In genomic region chr12:112162261-112162790, GRCh38 we compare ENCODE assay signal across 16 cellular contexts. TPM values are rescaled to one million over a fixed set of nuclear protein-coding genes. Genes with fewer than 3 reads are reported as not detected.
DNase-seq lines count a peak whose midpoint lies in the region; ATAC-seq and TF ChIP-seq lines count a peak whose summit lies in the region.
"Had no signal": no experiment of that assay in that cellular context is flagged by ENCODE, and none has a peak within 500 bp of the region (broad histone marks: within the 10 kb centered on the region; RNA-seq: fewer than 3 reads in every experiment).

No MANE protein-coding gene starts in this region.

- 94 to 97% methylated on average over 11 of the region's 11 CpGs for WGBS in sigmoid colon, 2 donors

- peaks cover 4% of the 10 kb centered on the region for H3K36me3 ChIP-seq in CD4-positive, CD25-positive, alpha-beta regulatory T cell (ENCODE audit: control insufficient read depth, insufficient read depth, low read length)
- peaks cover 26 to 79% (median 45%) of the 10 kb centered on the region in 4 donors for H3K36me3 ChIP-seq in sigmoid colon

- no peak for DNase-seq in CD4-positive, CD25-positive, alpha-beta regulatory T cell
- no peak for DNase-seq in effector memory CD8-positive, alpha-beta T cell
- DNase-seq in sigmoid colon, result peak; percentile 57
- no peak for DNase-seq in AML-193 (lab: John Stamatoyannopoulos, UW)
- DNase-seq in HFFc6, result no peak
- DNase-seq: ACHN, DMS53, NCI-H1436, NCI-H2081, NCI-H510A had no signal

- TF ChIP-seq RAD21 in Ishikawa (IDR thresholded peaks at IDR 0.05; ENCODE audit: low read depth), result no peak

- H3K4me1 ChIP-seq in CD4-positive, CD25-positive, alpha-beta regulatory T cell (ENCODE audit: control insufficient read depth, insufficient read depth, low read length, poor library complexity, severe bottlenecking), result peaks cover 15% of the 10 kb centered on the region
- H3K4me1 ChIP-seq in sigmoid colon, result no peaks in the 10 kb centered on the region
- H3K4me1 ChIP-seq: HAP-1 had no signal

- TF ChIP-seq EP300 in Ishikawa (IDR thresholded peaks at IDR 0.05; ENCODE audit: borderline replicate concordance) (no peak), sigmoid colon (IDR thresholded peaks at IDR 0.05) (no peak)

- peaks cover 3 to 16% of the 10 kb centered on the region in 2 experiments for H3K9me3 ChIP-seq in CD4-positive, CD25-positive, alpha-beta regulatory T cell (ENCODE audit: control insufficient read depth in 2 of 2, low read length in 2 of 2)
- no peaks in the 10 kb centered on the region for H3K9me3 ChIP-seq in sigmoid colon
- H3K9me3 ChIP-seq: HAP-1 had no signal

- H3K27ac ChIP-seq in CD4-positive, CD25-positive, alpha-beta regulatory T cell (ENCODE audit: insufficient read depth, low read length, poor library complexity, severe bottlenecking), result no peak overlapping the region
- H3K27ac ChIP-seq in sigmoid colon, result no peak overlapping the region
- H3K27ac ChIP-seq: KMS-11, SK-N-MC had no signal

- H3K4me3 ChIP-seq in CD4-positive, CD25-positive, alpha-beta regulatory T cell (ENCODE audit: low read depth, low read length), result no peak overlapping the region
- no peak overlapping the region for H3K4me3 ChIP-seq in sigmoid colon
- H3K4me3 ChIP-seq: HAP-1, SK-N-MC had no signal

- no peaks in the 10 kb centered on the region for H3K27me3 Mint-ChIP-seq in CD4-positive, CD25-positive, alpha-beta regulatory T cell
- H3K27me3 Mint-ChIP-seq in effector memory CD8-positive, alpha-beta T cell, result no peaks in the 10 kb centered on the region
- peaks cover 7% of the 10 kb centered on the region for H3K27me3 Mint-ChIP-seq in HFFc6 (ENCODE audit: insufficient read depth)
- H3K27me3 Mint-ChIP-seq: CD4-positive, alpha-beta T cell had no signal

- intact Hi-C loops in sigmoid colon (cut with DNase I), result loop anchor here (10.0 kb wide), 1 partner anchor 218 kb away; no protein-coding TSS in a partner anchor

- H3K27me3 ChIP-seq in CD4-positive, CD25-positive, alpha-beta regulatory T cell (ENCODE audit: control insufficient read depth, insufficient read depth, low read length), result no peaks in the 10 kb centered on the region
- H3K27me3 ChIP-seq in sigmoid colon, result no peaks in the 10 kb centered on the region

- TF ChIP-seq POLR2A in sigmoid colon (IDR thresholded peaks at IDR 0.05), result no peak

- peaks cover 40% of the 10 kb centered on the region for H3K36me3 Mint-ChIP-seq in CD4-positive, CD25-positive, alpha-beta regulatory T cell
- peaks cover 2% of the 10 kb centered on the region for H3K36me3 Mint-ChIP-seq in effector memory CD8-positive, alpha-beta T cell (ENCODE audit: insufficient read depth)
- H3K36me3 Mint-ChIP-seq in HFFc6 (ENCODE audit: low read depth), result peaks cover 39% of the 10 kb centered on the region

- peaks cover 12 to 33% (median 23%) of the 10 kb centered on the region in 4 donors for H3K4me1 Mint-ChIP-seq in CD4-positive, CD25-positive, alpha-beta regulatory T cell
- peaks cover 17 to 21% of the 10 kb centered on the region in 2 donors for H3K4me1 Mint-ChIP-seq in effector memory CD8-positive, alpha-beta T cell (ENCODE audit: low read depth in 2 of 2)
- H3K4me1 Mint-ChIP-seq in HFFc6 (ENCODE audit: low read depth), result no peaks in the 10 kb centered on the region

- H3K27ac Mint-ChIP-seq in CD4-positive, CD25-positive, alpha-beta regulatory T cell, result peak overlapping the region; percentile 69 to 88 (median 71)
- peak overlapping the region; percentile 58 to 78 for H3K27ac Mint-ChIP-seq in effector memory CD8-positive, alpha-beta T cell
- H3K27ac Mint-ChIP-seq in HFFc6, result no peak overlapping the region
- H3K27ac Mint-ChIP-seq: CD4-positive, alpha-beta T cell had no signal

- no peak for ATAC-seq in CD4-positive, CD25-positive, alpha-beta regulatory T cell (ENCODE audit: low read depth in 2 of 2)
- no peak for ATAC-seq in effector memory CD8-positive, alpha-beta T cell (replicated peaks)
- no peak for ATAC-seq in HG03045 (IDR thresholded peaks at IDR 0.05; ENCODE audit: unreplicated experiment)

- H3K9me3 Mint-ChIP-seq in CD4-positive, CD25-positive, alpha-beta regulatory T cell, result peaks cover 3 to 27% (median 6%) of the 10 kb centered on the region in 7 donors
- H3K9me3 Mint-ChIP-seq in effector memory CD8-positive, alpha-beta T cell, result peaks cover 3 to 10% of the 10 kb centered on the region in 2 donors
- no peaks in the 10 kb centered on the region for H3K9me3 Mint-ChIP-seq in HFFc6

- no peak overlapping the region for H3K4me3 Mint-ChIP-seq in CD4-positive, CD25-positive, alpha-beta regulatory T cell
- no peak overlapping the region for H3K4me3 Mint-ChIP-seq in effector memory CD8-positive, alpha-beta T cell
- H3K4me3 Mint-ChIP-seq in HFFc6, result no peak overlapping the region
- H3K4me3 Mint-ChIP-seq: CD4-positive, alpha-beta T cell had no signal

- TF ChIP-seq CTCF in sigmoid colon (IDR thresholded peaks at IDR 0.05) (no peak), HFFc6 (IDR thresholded peaks at IDR 0.05) (no peak)

TF ChIP-seq in Ishikawa, 13 proteins besides CTCF, POLR2A, EP300 and RAD21:
- TF ChIP-seq FOXM1 (IDR thresholded peaks at IDR 0.05; ENCODE audit: borderline replicate concordance, low read depth) (no peak), REST (IDR thresholded peaks at IDR 0.05; ENCODE audit: low read depth) (peak; percentile 39; the same call in 1 of the 2 replicates), TCF12 (IDR thresholded peaks at IDR 0.05; ENCODE audit: low read depth) (no peak)

RNA-seq across cellular contexts. Expression of gene TRAFD1, which starts 37.0 kb away (rescaled TPM):
- total RNA-seq in CD4-positive, CD25-positive, alpha-beta regulatory T cell, result 43.4 TPM
- polyA plus RNA-seq in CD4-positive, CD25-positive, alpha-beta regulatory T cell, result 10 to 100 TPM; 73.5 to 95.7 (median 83.0) TPM
- 10 to 100 TPM; 42.1 to 90.8 (median 74.7) TPM for total RNA-seq in sigmoid colon
- 10 to 100 TPM; 17.4 to 42.1 (median 17.6) TPM for polyA plus RNA-seq in sigmoid colon
- 10 to 100 TPM; 22.8 to 25.1 (median 24.0) TPM for total RNA-seq in HFFc6 (2021; fragmentation: NEBNext Ultra II Directional; extraction: Animal tissue kit (Norgen Biotek cat#: 25700))

RNA-seq across cellular contexts. Expression of gene NAA25, which starts 53.7 kb away (rescaled TPM):
- 27.9 TPM for total RNA-seq in CD4-positive, CD25-positive, alpha-beta regulatory T cell
- 10 to 100 TPM in 3 of 4 donors, 1 to 10 TPM in 1; 8.0 to 19.0 (median 12.6) TPM for polyA plus RNA-seq in CD4-positive, CD25-positive, alpha-beta regulatory T cell
- total RNA-seq in sigmoid colon, result 10 to 100 TPM; 21.6 to 26.6 (median 22.5) TPM
- 1 to 10 TPM in 2 of 3 donors, under 1 TPM in 1; 0.60 to 6.5 (median 1.6) TPM for polyA plus RNA-seq in sigmoid colon
- 10 to 100 TPM; 21.2 to 26.8 (median 23.8) TPM for total RNA-seq in HFFc6 (2021; fragmentation: NEBNext Ultra II Directional; extraction: Animal tissue kit (Norgen Biotek cat#: 25700))
